In genomic region chr1:88773540-88774150, GRCh38 we compare ENCODE assay signal across 9 cellular contexts.
DNase-seq lines count a peak whose midpoint lies in the region; ATAC-seq and TF ChIP-seq lines count a peak whose summit lies in the region.
"Had no signal": no experiment of that assay in that cellular context is flagged by ENCODE, and none has a peak within 500 bp of the region (broad histone marks: within the 10 kb centered on the region; RNA-seq: fewer than 3 reads in every experiment).

No MANE protein-coding gene starts in this region.

- no peak overlapping the region for H3K4me2 ChIP-seq in MM.1S (ENCODE audit: low read depth, low read length)

- no peaks in the 10 kb centered on the region for H3K79me2 ChIP-seq in MM.1S (ENCODE audit: low read length)

- no peak overlapping the region for H3K4me3 Mint-ChIP-seq in stimulated activated effector memory CD8-positive, alpha-beta T cell treated with anti-CD3 and anti-CD28 coated beads, Interleukin-12 subunit alpha, Interleukin-12 subunit beta, amount 100 ng/mL, for 72 hours

- H4K20me1 ChIP-seq in MM.1S (ENCODE audit: insufficient read depth, low read length), result no peaks in the 10 kb centered on the region

- H3K36me3 Mint-ChIP-seq in stimulated activated effector memory CD8-positive, alpha-beta T cell treated with anti-CD3 and anti-CD28 coated beads, Interleukin-12 subunit alpha, Interleukin-12 subunit beta, amount 100 ng/mL, for 72 hours, result peaks cover 70% of the 10 kb centered on the region

- no peaks in the 10 kb centered on the region for H3K9me2 ChIP-seq in MM.1S (replicated peaks; ENCODE audit: insufficient read depth, low read length)

- DNase-seq in activated CD4-positive, alpha-beta T cell treated with anti-CD3 and anti-CD28 coated beads for 48 hours, result peak; percentile 33
- DNase-seq in activated CD4-positive, alpha-beta T cell treated with anti-CD3 and anti-CD28 coated beads, Interleukin-2, amount 50 U/mL, for 1 hour, result no peak
- DNase-seq in stimulated activated effector memory CD8-positive, alpha-beta T cell treated with anti-CD3 and anti-CD28 coated beads, Interleukin-12 subunit alpha, Interleukin-12 subunit beta, amount 100 ng/mL, for 72 hours (ENCODE audit: low spot score in 2 of 2), result no peak
- DNase-seq in NCI-H187 treated with DMSO at 0.1 percent for 48 hours (lab: John Stamatoyannopoulos, UW) (no peak), MM.1S (no peak), left ventricle myocardium inferior (no peak)
- DNase-seq: AML-193 had no signal

- no peaks in the 10 kb centered on the region for H3K9me3 Mint-ChIP-seq in stimulated activated effector memory CD8-positive, alpha-beta T cell treated with anti-CD3 and anti-CD28 coated beads, Interleukin-12 subunit alpha, Interleukin-12 subunit beta, amount 100 ng/mL, for 72 hours

- intact Hi-C loops in left ventricle myocardium inferior (cut with micrococcal nuclease), result no loop called here

- TF ChIP-seq CTCF in MM.1S (IDR thresholded peaks at IDR 0.05; ENCODE audit: low read length) (no peak), left ventricle myocardium inferior (IDR thresholded peaks at IDR 0.05; ENCODE audit: borderline replicate concordance) (no peak)

- 0 out of 2 replicates have a peak, but pooled peaks cover 2% of the 10 kb centered on the region for H3F3A ChIP-seq in MM.1S (ENCODE audit: insufficient read depth, low read length)

- ATAC-seq in SK-N-SH treated with all-trans-retinoic acid at 6 μM for 48 hours, result peak; percentile 82
- ATAC-seq in esophagus mucosa, result peak; percentile 69
- peak; percentile 78 for ATAC-seq in stimulated activated effector memory CD8-positive, alpha-beta T cell treated with anti-CD3 and anti-CD28 coated beads, Interleukin-12 subunit alpha, Interleukin-12 subunit beta, amount 100 ng/mL, for 72 hours

- peak overlapping the region; percentile 46 for H3K27ac Mint-ChIP-seq in stimulated activated effector memory CD8-positive, alpha-beta T cell treated with anti-CD3 and anti-CD28 coated beads, Interleukin-12 subunit alpha, Interleukin-12 subunit beta, amount 100 ng/mL, for 72 hours

- no peak overlapping the region for H2AFZ ChIP-seq in MM.1S (ENCODE audit: low read length)

- H3K27ac ChIP-seq in MM.1S (ENCODE audit: low read length), result no peak overlapping the region
- H3K27ac ChIP-seq in left ventricle myocardium inferior (replicated peaks), result no peak overlapping the region

- H3K36me3 ChIP-seq in MM.1S (replicated peaks; ENCODE audit: insufficient read depth, low read length) (no peaks in the 10 kb centered on the region; the same call in 1 of the 2 replicates), left ventricle myocardium inferior (peaks cover 56% of the 10 kb centered on the region)

- H3K9ac ChIP-seq in MM.1S (ENCODE audit: low read length), result no peak overlapping the region

- peaks cover 17% of the 10 kb centered on the region for H3K4me1 Mint-ChIP-seq in stimulated activated effector memory CD8-positive, alpha-beta T cell treated with anti-CD3 and anti-CD28 coated beads, Interleukin-12 subunit alpha, Interleukin-12 subunit beta, amount 100 ng/mL, for 72 hours

- H3K9me3 ChIP-seq in MM.1S (replicated peaks; ENCODE audit: insufficient read depth, low read length), result no peaks in the 10 kb centered on the region
- no peaks in the 10 kb centered on the region for H3K9me3 ChIP-seq in left ventricle myocardium inferior (replicated peaks)

- H3K4me1 ChIP-seq in MM.1S (ENCODE audit: low read length) (peaks cover 4% of the 10 kb centered on the region; the same call in 1 of the 2 replicates), left ventricle myocardium inferior (no peaks in the 10 kb centered on the region)

- no peak overlapping the region for H3K4me3 ChIP-seq in MM.1S (ENCODE audit: low read length)
- no peak overlapping the region for H3K4me3 ChIP-seq in left ventricle myocardium inferior

- H3K27me3 ChIP-seq in MM.1S (replicated peaks; ENCODE audit: insufficient read depth, low read length) (no peaks in the 10 kb centered on the region), left ventricle myocardium inferior (ENCODE audit: low read depth) (no peaks in the 10 kb centered on the region)

TF ChIP-seq in SK-N-SH treated with all-trans-retinoic acid at 6 μM for 48 hours, 23 proteins besides CTCF, POLR2A, EP300 and RAD21:
- no peak for TF ChIP-seq CREB5 (CRISPR knock-in tag; IDR thresholded peaks at IDR 0.05; ENCODE audit: low read depth)
TF ChIP-seq in SK-N-SH treated with all-trans-retinoic acid at 6 μM for 48 hours: peak in this region for 0.
